ENCODE assay signal across 5 cellular contexts in the genomic region with DNA sequence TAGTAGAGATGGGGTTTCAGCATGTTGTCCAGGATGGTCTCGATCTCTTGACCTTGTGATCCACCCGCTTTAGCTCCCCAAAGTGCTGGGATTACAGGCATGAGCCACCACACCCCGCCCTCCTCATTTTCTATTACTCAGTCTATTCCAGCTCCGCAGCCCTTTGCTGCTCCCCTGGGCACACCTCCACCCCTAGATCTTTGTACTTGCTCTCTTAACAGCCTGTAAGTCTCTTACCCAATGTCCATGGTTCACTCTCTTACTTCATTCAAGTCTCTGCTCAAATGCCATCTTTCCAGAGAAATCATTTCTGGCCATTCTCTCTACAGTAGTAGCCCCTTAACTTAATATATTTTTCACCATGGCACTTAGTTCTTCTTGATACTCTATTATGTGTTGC.
"Had no signal": no experiment of that assay in that cellular context is flagged by ENCODE, and none has a peak within 500 bp of the region (broad histone marks: within the 10 kb centered on the region; RNA-seq: fewer than 3 reads in every experiment).

No MANE protein-coding gene starts in this region.

- H3K9me3 Mint-ChIP-seq: H9 had no signal

- H3K36me3 Mint-ChIP-seq: IgD-negative memory B cell had no signal

- H3K4me1 Mint-ChIP-seq: IgD-negative memory B cell had no signal

- H3K27me3 Mint-ChIP-seq: IgD-negative memory B cell had no signal

- H2AFZ ChIP-seq: GM23248 had no signal

- H3K4me3 Mint-ChIP-seq: H9 had no signal

- DNase-seq: GM23248, H9, HCEC 1CT, KBM-7 had no signal

- H3K27ac ChIP-seq: GM23248 had no signal

- H3K4me3 ChIP-seq: GM23248 had no signal

- H3K9ac ChIP-seq: GM23248 had no signal

- H3K27ac Mint-ChIP-seq: IgD-negative memory B cell had no signal
